ENCODE assay signal across 24 cellular contexts in genomic region chr5:159402328-159402727, GRCh38.
A peak's percentile ranks its signal among the peaks of the same experiment; 100 is the strongest.
DNase-seq lines count a peak whose midpoint lies in the region; ATAC-seq, FAIRE-seq and TF ChIP-seq lines count a peak whose summit lies in the region.
"Had no signal": no experiment of that assay in that cellular context is flagged by ENCODE, and none has a peak within 500 bp of the region (broad histone marks: within the 10 kb centered on the region; RNA-seq: fewer than 3 reads in every experiment).

No MANE protein-coding gene starts in this region.

- no peak for TF ChIP-seq CTCF in bronchial epithelial cell (IDR thresholded peaks at IDR 0.05; ENCODE audit: insufficient read depth, low read length, severe bottlenecking)

- peak; percentile 1 for DNase-seq in DMS153 (lab: John Stamatoyannopoulos, UW)
- DNase-seq in DMS153 treated with DMSO at 0.1 percent for 48 hours (lab: John Stamatoyannopoulos, UW; ENCODE audit: unreplicated experiment): no peak
- DNase-seq in stimulated activated CD4-positive, alpha-beta T cell treated with anti-CD3 and anti-CD28 coated beads, Interleukin-15, amount 100 ng/mL, for 24 hours: peak; percentile 13
- no peak for DNase-seq in stimulated activated CD4-positive, alpha-beta T cell treated with anti-CD3 and anti-CD28 coated beads, Interleukin-1b, Interleukin-23, amount 100 ng/mL, for 48 hours
- DNase-seq in bronchial epithelial cell (ENCODE audit: low read depth): peak; percentile 22
- DNase-seq in urothelium cell line (ENCODE audit: low spot score): peak; percentile 83
- DNase-seq in amygdala (lab: John Stamatoyannopoulos, UW): no peak
- DNase-seq: 8988T; activated B cell treated with CpG ODN at 0.5 μM for 24 hours; activated CD4-positive, alpha-beta T cell treated with anti-CD3 and anti-CD28 coated beads, Interleukin-2, amount 50 U/mL, for 4 hours; activated CD8-positive, alpha-beta memory T cell treated with anti-CD3 and anti-CD28 coated beads, Interleukin-2, amount 50 U/mL, for 48 hours; activated effector memory CD4-positive, alpha-beta T cell treated with Interleukin-2 at 50 U/mL for 16 hours; heart left ventricle; natural killer cell; NCI-H187; ovary; right cardiac atrium; stimulated activated CD4-positive, alpha-beta T cell treated with anti-CD3 and anti-CD28 coated beads, Interleukin-12 subunit alpha, Interleukin-12 subunit beta, amount 100 ng/mL, for 4 hours; stimulated activated naive CD8-positive, alpha-beta T cell treated with anti-CD3 and anti-CD28 coated beads, Interleukin-15, amount 100 ng/mL, for 72 hours; T1000; trophoblast cell had no signal

- H3K27me3 ChIP-seq in bronchial epithelial cell (ENCODE audit: control insufficient read depth, insufficient read depth, low read length): peaks cover 3% of the 10 kb centered on the region
- H3K27me3 ChIP-seq: heart left ventricle, ovary had no signal

- H3K36me3 ChIP-seq in bronchial epithelial cell (ENCODE audit: control insufficient read depth, insufficient read depth, low read length): no peaks in the 10 kb centered on the region
- H3K36me3 ChIP-seq: heart left ventricle, ovary had no signal

- ATAC-seq in HG02759 (IDR thresholded peaks at IDR 0.05; ENCODE audit: unreplicated experiment): no peak
- ATAC-seq: CD8-positive, alpha-beta T cell; left lobe of liver; natural killer cell; right cardiac atrium; stimulated activated naive CD8-positive, alpha-beta T cell treated with anti-CD3 and anti-CD28 coated beads, Interleukin-15, amount 100 ng/mL, for 72 hours had no signal

- no peak for FAIRE-seq in bronchial epithelial cell (lab: Jason Lieb, UNC)
- FAIRE-seq in urothelium cell line (lab: Jason Lieb, UNC): peak; percentile 46

- no peak overlapping the region for H3K4me3 ChIP-seq in bronchial epithelial cell (ENCODE audit: low read depth, low read length)
- H3K4me3 ChIP-seq: heart left ventricle, ovary had no signal

Comparison
In these comparisons a context has a peak if more than half of its experiments do, and no peak if none do; other contexts are left out.
1. DNase-seq: peak in DMS153 (single experiment), stimulated activated CD4-positive, alpha-beta T cell treated with anti-CD3 and anti-CD28 coated beads, Interleukin-15, amount 100 ng/mL, for 24 hours (single experiment), bronchial epithelial cell (single experiment) and urothelium cell line (single experiment); none in DMS153 treated with DMSO at 0.1 percent for 48 hours (single experiment), stimulated activated CD4-positive, alpha-beta T cell treated with anti-CD3 and anti-CD28 coated beads, Interleukin-1b, Interleukin-23, amount 100 ng/mL, for 48 hours (single experiment) and amygdala (0 of 56).